Comparison of ENCODE assay signal across 7 cellular contexts in the genomic region with DNA sequence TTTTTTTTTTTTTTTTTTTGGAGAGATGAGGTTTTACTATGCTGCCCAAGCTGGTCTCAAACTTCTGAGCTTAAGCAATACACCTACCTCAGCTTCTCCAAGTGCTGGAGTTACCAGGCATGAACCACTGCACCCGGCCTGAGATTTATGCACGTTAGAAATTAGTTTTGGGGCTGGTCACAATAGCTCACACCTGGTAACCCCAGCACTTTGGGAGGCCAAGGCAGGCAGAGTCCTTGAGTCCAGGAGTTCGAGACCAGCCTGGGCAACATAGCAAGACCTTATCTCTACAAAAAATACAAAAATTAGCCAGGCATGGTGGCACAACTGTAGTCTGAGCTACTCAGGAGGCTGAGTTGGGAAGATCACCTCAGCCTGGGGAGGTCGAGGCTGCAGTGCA.
"Had no signal": no experiment of that assay in that cellular context is flagged by ENCODE, and none has a peak within 500 bp of the region (broad histone marks: within the 10 kb centered on the region; RNA-seq: fewer than 3 reads in every experiment).

No MANE protein-coding gene starts in this region.

- DNase-seq: IMR-90, KBM-7, KG1 had no signal

- H3K4me3 Mint-ChIP-seq: IgD-negative memory B cell had no signal

- ATAC-seq: HepG2, K562 had no signal

- H3K4me3 ChIP-seq: K562 had no signal

- H3K27ac ChIP-seq: HL-60 had no signal
